17 cellular contexts compared by ENCODE assay signal in genomic region chr18:79309572-79310278, GRCh38.
A peak's percentile ranks its signal among the peaks of the same experiment; 100 is the strongest.
DNase-seq lines count a peak whose midpoint lies in the region; ATAC-seq, FAIRE-seq and TF ChIP-seq lines count a peak whose summit lies in the region.
"Had no signal": no experiment of that assay in that cellular context is flagged by ENCODE, and none has a peak within 500 bp of the region (broad histone marks: within the 10 kb centered on the region; RNA-seq: fewer than 3 reads in every experiment).

No MANE protein-coding gene starts in this region.

- TF ChIP-seq CTCF in AG04450 (IDR thresholded peaks at IDR 0.05; ENCODE audit: low read depth, low read length): no peak
- no peak for TF ChIP-seq CTCF in D721Med (IDR thresholded peaks at IDR 0.05; ENCODE audit: insufficient read depth, missing control alignments)
- no peak for TF ChIP-seq CTCF in Panc1 (IDR thresholded peaks at IDR 0.05)

- no peak overlapping the region for H3K4me3 ChIP-seq in AG04450 (ENCODE audit: low read depth, low read length)
- no peak overlapping the region for H3K4me3 ChIP-seq in Panc1 (ENCODE audit: low read depth in 2 of 2, low read length in 2 of 2)

- peak overlapping the region; percentile 24 for H3K27ac ChIP-seq in AG04450 (ENCODE audit: low read depth, low read length)
- no peak overlapping the region for H3K27ac ChIP-seq in Panc1 (ENCODE audit: low read length)

- H3K4me1 ChIP-seq in Panc1 (ENCODE audit: control insufficient read depth, insufficient read depth, low read length): no peaks in the 10 kb centered on the region
- H3K4me1 ChIP-seq: BE2C had no signal

- ATAC-seq in Panc1 (peak; percentile 47; the same call in 1 of the 2 replicates), HG03442 (IDR thresholded peaks at IDR 0.05; ENCODE audit: unreplicated experiment) (no peak)
- ATAC-seq: CD8-positive, alpha-beta T cell had no signal

- in situ Hi-C loops in Panc1 (cut with HindIII; ENCODE audit: low pct_unique_long_range_greater_than_20kb, low sequenced_read_pairs): no loop called here

- POLR2A ChIA-PET in AG04450 (lab: Yijun Ruan, JAX): no interaction called here
- POLR2A ChIA-PET in Panc1 (lab: Charles Lee): no interaction called here

- FAIRE-seq in D721Med (lab: Jason Lieb, UNC): peak; percentile 69

- DNase-seq in AG04450 (ENCODE audit: low read depth, low spot score) (no peak), D721Med (ENCODE audit: insufficient read length, low spot score) (no peak), Panc1 (ENCODE audit: low read depth, low spot score) (no peak), fibroblast of gingiva (ENCODE audit: low read depth) (peak; percentile 6), ecto neural progenitor cell (ENCODE audit: low spot score) (no peak), NCI-H526 treated with DMSO at 0.1 percent for 48 hours (lab: John Stamatoyannopoulos, UW) (no peak)
- no peak for DNase-seq in stimulated activated CD4-positive, alpha-beta T cell treated with anti-CD3 and anti-CD28 coated beads, Interleukin-12 subunit alpha, Interleukin-12 subunit beta, amount 100 ng/mL, for 4 hours
- DNase-seq: ACHN; BE2C; CD8-positive, alpha-beta T cell; DMS79; GOT3; HFFc6; NCI-H1930; NCI-H2171 treated with DMSO at 0.1 percent for 48 hours; NCI-H82 had no signal

- BruUV-seq in Panc1 (replicated peaks; lab: Mats Ljungman, UMichigan): TSS peak; percentile 19

- H3K27me3 ChIP-seq in AG04450 (ENCODE audit: control insufficient read depth, insufficient read depth, low read length): no peaks in the 10 kb centered on the region
- H3K27me3 ChIP-seq in Panc1 (ENCODE audit: control insufficient read depth, insufficient read depth, low read length): no peaks in the 10 kb centered on the region
- H3K27me3 ChIP-seq: BE2C had no signal

- peaks cover 3% of the 10 kb centered on the region; the same call in 1 of the 2 replicates for H3K36me3 ChIP-seq in Panc1 (ENCODE audit: control insufficient read depth, insufficient read depth, low read length)
- H3K36me3 ChIP-seq: BE2C had no signal

- H3K9me3 ChIP-seq in AG04450 (ENCODE audit: control insufficient read depth, insufficient read depth, low read length) (no peaks in the 10 kb centered on the region), Panc1 (ENCODE audit: control insufficient read depth, insufficient read depth, low read depth, low read length) (no peaks in the 10 kb centered on the region)
- H3K9me3 ChIP-seq: BE2C had no signal

- intact Hi-C loops in Panc1 (cut with micrococcal nuclease; ENCODE audit: unreplicated experiment): no loop called here

- CTCF ChIA-PET in AG04450 (lab: Charles Lee): no interaction called here
- CTCF ChIA-PET in Panc1 (lab: Charles Lee): no interaction called here
